16 cellular contexts compared by ENCODE assay signal in genomic region chr3:10435850-10436249, GRCh38.
DNase-seq lines count a peak whose midpoint lies in the region; ATAC-seq, FAIRE-seq and TF ChIP-seq lines count a peak whose summit lies in the region.
"Had no signal": no experiment of that assay in that cellular context is flagged by ENCODE, and none has a peak within 500 bp of the region (broad histone marks: within the 10 kb centered on the region; RNA-seq: fewer than 3 reads in every experiment).

No MANE protein-coding gene starts in this region.

- no peak overlapping the region for H3K23ac ChIP-seq in mesenchymal stem cell (ENCODE audit: low read length in 2 of 2)

- no peaks in the 10 kb centered on the region for H3K79me1 ChIP-seq in mesenchymal stem cell (replicated peaks; ENCODE audit: low read length, poor library complexity, severe bottlenecking)

- H2BK12ac ChIP-seq in mesenchymal stem cell (ENCODE audit: low read length in 2 of 2) = no peak overlapping the region

- peak overlapping the region; percentile 44 for H2AK5ac ChIP-seq in mesenchymal stem cell (ENCODE audit: low read length, severe bottlenecking)

- CTCF ChIA-PET in HCT116 (lab: Charles Lee) (interaction anchor here (1.1 kb wide), 1 partner anchor 303 kb away, joined by 3 read pairs; no protein-coding TSS in a partner anchor), K562 (lab: Yijun Ruan, JAX; ENCODE audit: low intra/inter-chr PET ratio) (no interaction called here)

- H3K27ac ChIP-seq in HCT116 (ENCODE audit: low read depth, low read length) (no peak overlapping the region), K562 (ENCODE audit: extremely low read depth, low read depth, low read length) (no peak overlapping the region), mesenchymal stem cell (ENCODE audit: low read length, poor library complexity, severe bottlenecking) (no peak overlapping the region), transverse colon (no peak overlapping the region)
- H3K27ac ChIP-seq: A549 had no signal

- TF ChIP-seq POLR2A in HCT116 (IDR thresholded peaks at IDR 0.05; ENCODE audit: borderline replicate concordance, extremely low read depth, insufficient read depth, insufficient read length) (no peak), K562 (conservative IDR thresholded peaks at IDR 0.05) (no peak), transverse colon (IDR thresholded peaks at IDR 0.05) (no peak)

- H3K4ac ChIP-seq in mesenchymal stem cell (ENCODE audit: low read depth in 1 of 2, low read length in 2 of 2) = no peak overlapping the region

- H3K4me3 ChIP-seq in HCT116 (replicated peaks in 1 of 2; ENCODE audit: low read depth in 1 of 2, low read length in 2 of 2) (no peak overlapping the region), K562 (no peak overlapping the region), mesenchymal stem cell (ENCODE audit: insufficient read depth in 1 of 2, low read depth in 1 of 2, low read length in 2 of 2) (no peak overlapping the region), transverse colon (no peak overlapping the region)
- H3K4me3 ChIP-seq: A549, GM23338, HAP-1 had no signal

- H3K9me3 ChIP-seq in HCT116 (ENCODE audit: control insufficient read depth in 1 of 2, insufficient read depth in 1 of 2, low read depth in 1 of 2, low read length in 2 of 2) (no peaks in the 10 kb centered on the region), K562 (replicated peaks; ENCODE audit: control insufficient read depth, insufficient read depth, low read depth, low read length) (no peaks in the 10 kb centered on the region), mesenchymal stem cell (ENCODE audit: control insufficient read depth, low read length) (no peaks in the 10 kb centered on the region), transverse colon (no peaks in the 10 kb centered on the region)
- H3K9me3 ChIP-seq: A549, BE2C, HAP-1 had no signal

- H3K79me2 ChIP-seq in HCT116 (ENCODE audit: insufficient read depth, low read length) (no peaks in the 10 kb centered on the region), K562 (ENCODE audit: control insufficient read depth, insufficient read depth, low read length) (no peaks in the 10 kb centered on the region)

- H3K14ac ChIP-seq in mesenchymal stem cell (ENCODE audit: low read length in 2 of 2) = no peak overlapping the region

- no peak overlapping the region for H3K4me2 ChIP-seq in HCT116 (ENCODE audit: low read length)
- no peak overlapping the region for H3K4me2 ChIP-seq in K562 (ENCODE audit: insufficient read depth, low read length)
- no peak overlapping the region for H3K4me2 ChIP-seq in mesenchymal stem cell (ENCODE audit: low read length, poor library complexity, severe bottlenecking)
- H3K4me2 ChIP-seq: A549, GM23338 had no signal

- peaks cover 3% of the 10 kb centered on the region for H3K9me1 ChIP-seq in K562 (ENCODE audit: control insufficient read depth, insufficient read depth, low read length)

- in situ Hi-C loops in K562 (cut with MboI) = no loop called here
- in situ Hi-C loops in transverse colon (cut with MboI; ENCODE audit: low pct_ligation_motif_present in 1 of 4, low pct_unique_long_range_greater_than_20kb in 1 of 4, low sequenced_read_pairs in 3 of 4) = no loop called here

- no peak overlapping the region for H2BK5ac ChIP-seq in mesenchymal stem cell (ENCODE audit: low read depth, low read length, poor library complexity, severe bottlenecking)

- RAD21 ChIA-PET in HCT116 (lab: Charles Lee; ENCODE audit: low non-redundant PET in 1 of 2, low total read pairs in 2 of 2, uncharacterized antibody in 2 of 2, unreplicated experiment in 2 of 2) = no interaction called here

- no peak overlapping the region for H2BK15ac ChIP-seq in mesenchymal stem cell (ENCODE audit: low read depth, poor library complexity, severe bottlenecking)

- no peak overlapping the region for H3K18ac ChIP-seq in mesenchymal stem cell (ENCODE audit: low read depth in 1 of 2, low read length in 2 of 2)

- TF ChIP-seq CTCF in HCT116 (IDR thresholded peaks at IDR 0.05 in 2 of 3, conservative IDR thresholded peaks at IDR 0.05 in 1 of 3; ENCODE audit: borderline replicate concordance in 1 of 3, insufficient read depth in 1 of 3, low read depth in 2 of 3, low read length in 2 of 3) (no peak), K562 (IDR thresholded peaks at IDR 0.05 in 2 of 3, conservative IDR thresholded peaks at IDR 0.05 in 1 of 3; ENCODE audit: insufficient read depth in 2 of 3, low read depth in 1 of 3, low read length in 3 of 3) (no peak), transverse colon (IDR thresholded peaks at IDR 0.05) (no peak)

- no peaks in the 10 kb centered on the region for H3K9me2 ChIP-seq in HCT116 (ENCODE audit: insufficient read depth)

- TF ChIP-seq EP300 in K562 (IDR thresholded peaks at IDR 0.05; ENCODE audit: low read length) (no peak), transverse colon (IDR thresholded peaks at IDR 0.05; ENCODE audit: low read depth) (no peak)

- ATAC-seq in HCT116 = 0 out of 2 replicates have a peak, but pooled peaks have one; percentile 47
- ATAC-seq in K562 = peak; percentile 38; the same call in 1 of the 3 replicates
- no peak for ATAC-seq in HG03469 (IDR thresholded peaks at IDR 0.05; ENCODE audit: unreplicated experiment)
- ATAC-seq: A549, GM23338 had no signal

- H3K27me3 ChIP-seq in HCT116 (ENCODE audit: insufficient read depth, low read length) (0 out of 2 replicates have a peak, but pooled peaks cover 3% of the 10 kb centered on the region), K562 (ENCODE audit: control insufficient read depth in 2 of 2, insufficient read depth in 2 of 2, low read length in 2 of 2) (peaks cover 13 to 54% of the 10 kb centered on the region in 2 experiments; a peak in 4 of 5 replicates), mesenchymal stem cell (ENCODE audit: control insufficient read depth in 1 of 2, insufficient read depth in 1 of 2, low read length in 2 of 2) (peaks cover 0 to 14% of the 10 kb centered on the region in 2 experiments), transverse colon (no peaks in the 10 kb centered on the region)
- H3K27me3 ChIP-seq: BE2C had no signal

- no peak for TF ChIP-seq RAD21 in HCT116 (IDR thresholded peaks at IDR 0.05; ENCODE audit: low read depth)
- TF ChIP-seq RAD21 in K562 (CRISPR knock-in tag; conservative IDR thresholded peaks at IDR 0.05 in 1 of 2, IDR thresholded peaks at IDR 0.05 in 1 of 2) = no peak

- intact Hi-C loops in HCT116 (cut with micrococcal nuclease) (no loop called here), K562 (cut with micrococcal nuclease) (no loop called here), transverse colon (cut with DNase I; ENCODE audit: low total_unique reads) (no loop called here)

- no peak for FAIRE-seq in K562 (lab: Jason Lieb, UNC)
- FAIRE-seq: A549, GM12891 had no signal

- H4K20me1 ChIP-seq in HCT116 (ENCODE audit: insufficient read depth) = no peaks in the 10 kb centered on the region
- peaks cover 6% of the 10 kb centered on the region for H4K20me1 ChIP-seq in K562 (replicated peaks; ENCODE audit: control insufficient read depth, insufficient read depth, low read length)

- H4K8ac ChIP-seq in mesenchymal stem cell (ENCODE audit: low read length) = no peak overlapping the region

- H3K36me3 ChIP-seq in HCT116 (ENCODE audit: control insufficient read depth in 1 of 2, insufficient read depth in 2 of 2, low read length in 2 of 2) (no peaks in the 10 kb centered on the region), K562 (ENCODE audit: control insufficient read depth, insufficient read depth, low read length) (no peaks in the 10 kb centered on the region), mesenchymal stem cell (ENCODE audit: control insufficient read depth in 1 of 2, insufficient read depth in 2 of 2, low read depth in 1 of 2, low read length in 2 of 2) (no peaks in the 10 kb centered on the region), transverse colon (no peaks in the 10 kb centered on the region)
- H3K36me3 ChIP-seq: BE2C, HAP-1 had no signal

- no peak overlapping the region for H4K91ac ChIP-seq in mesenchymal stem cell (ENCODE audit: low read length)

- WGBS in K562 (ENCODE audit: insufficient coverage, low coverage, missing lambda C conversion rate) = 1% methylated on average over 3 of the region's 3 CpGs
- WGBS in mesenchymal stem cell = 96% methylated on average over 3 of the region's 3 CpGs
- WGBS in transverse colon (ENCODE audit: low coverage in 1 of 2), 2 donors = 84 to 94% methylated on average over 2 to 3 of the region's 3 CpGs

- H3K4me1 ChIP-seq in HCT116 (ENCODE audit: control insufficient read depth in 1 of 2, insufficient read depth in 2 of 2, low read length in 2 of 2) (no peaks in the 10 kb centered on the region), K562 (replicated peaks in 1 of 2; ENCODE audit: control insufficient read depth in 2 of 2, insufficient read depth in 2 of 2, low read length in 2 of 2) (peaks cover 4 to 9% of the 10 kb centered on the region in 2 experiments; a peak in 2 of 5 replicates), mesenchymal stem cell (ENCODE audit: control insufficient read depth, insufficient read depth, low read depth, low read length) (peaks cover 31% of the 10 kb centered on the region), transverse colon (no peaks in the 10 kb centered on the region)
- H3K4me1 ChIP-seq: A549, BE2C, HAP-1 had no signal

- POLR2A ChIA-PET in HCT116 (lab: Charles Lee) = no interaction called here
- POLR2A ChIA-PET in K562 (lab: Yijun Ruan, JAX) = interaction anchor here (0.5 to 1.2 kb wide), 7 partner anchors 10 to 408 kb away, joined by 3 to 4 read pairs (median 4); no protein-coding TSS in a partner anchor

- DNase-seq in HCT116 (ENCODE audit: low read depth, low spot score) = no peak
- peak in 1 of 4 experiments; percentile 34 for DNase-seq in K562 (ENCODE audit: extremely low read depth in 1 of 4, low spot score in 3 of 4)
- no peak for DNase-seq in mesenchymal stem cell
- DNase-seq in NCI-H2107 treated with DMSO at 0.1 percent for 48 hours (lab: John Stamatoyannopoulos, UW; ENCODE audit: unreplicated experiment) = no peak
- no peak for DNase-seq in transverse colon
- DNase-seq in COLO829 (ENCODE audit: low spot score) = no peak
- DNase-seq: BE2C, Calu3, DMS 273 treated with DMSO at 0.1 percent for 48 hours, HFFc6, Karpas-422 had no signal

- H2AFZ ChIP-seq in HCT116 (ENCODE audit: low read depth, low read length, poor library complexity, severe bottlenecking) (no peak overlapping the region), K562 (ENCODE audit: low read depth, low read length) (no peak overlapping the region), mesenchymal stem cell (ENCODE audit: low read depth, low read length) (no peak overlapping the region)

- H2BK120ac ChIP-seq in mesenchymal stem cell (ENCODE audit: low read depth, low read length) = no peak overlapping the region

- no peak overlapping the region for H3K9ac ChIP-seq in HCT116 (ENCODE audit: low read length)
- H3K9ac ChIP-seq in K562 (ENCODE audit: insufficient read depth in 1 of 2, low read depth in 2 of 2, low read length in 2 of 2) = no peak overlapping the region
- no peak overlapping the region for H3K9ac ChIP-seq in mesenchymal stem cell (ENCODE audit: low read length)

- no TSS peak for BruUV-seq in HCT116 (replicated peaks; lab: Mats Ljungman, UMichigan)
- BruUV-seq in K562 (replicated peaks; lab: Mats Ljungman, UMichigan) = no TSS peak

TF ChIP-seq in HCT116, 20 proteins besides CTCF, POLR2A, EP300 and RAD21 (continues in another document):
- TF ChIP-seq EZH2 (IDR thresholded peaks at IDR 0.05) (no peak), CBX3 (IDR thresholded peaks at IDR 0.05; ENCODE audit: low read depth) (no peak)

TF ChIP-seq in K562, 482 proteins besides CTCF, POLR2A, EP300 and RAD21 (continues in another document):
- no peak for TF ChIP-seq ARHGAP35 (IDR thresholded peaks at IDR 0.05; ENCODE audit: partially characterized antibody)
